ENCODE assay signal across 7 cellular contexts in genomic region chr9:129109952-129110739, GRCh38. TPM values are rescaled to one million over a fixed set of nuclear protein-coding genes. Genes with fewer than 3 reads are reported as not detected.
A peak's percentile ranks its signal among the peaks of the same experiment; 100 is the strongest.
DNase-seq lines count a peak whose midpoint lies in the region; ATAC-seq and TF ChIP-seq lines count a peak whose summit lies in the region.

No MANE protein-coding gene starts in this region.

- peak overlapping the region in 9 of 10 donors; percentile 63 to 97 (median 86) for H3K4me3 Mint-ChIP-seq in naive thymus-derived CD8-positive, alpha-beta T cell

- peak overlapping the region; percentile 57 for H3K4me3 ChIP-seq in GM12865 (ENCODE audit: low read depth, low read length)

- ATAC-seq in HG02678 (IDR thresholded peaks at IDR 0.05; ENCODE audit: unreplicated experiment) = peak; percentile 1
- ATAC-seq in SK-N-SH treated with all-trans-retinoic acid at 6 μM for 48 hours = peak; percentile 50
- ATAC-seq in naive thymus-derived CD8-positive, alpha-beta T cell = no peak

- H3K4me1 Mint-ChIP-seq in naive thymus-derived CD8-positive, alpha-beta T cell = peaks cover 14 to 38% (median 36%) of the 10 kb centered on the region in 4 donors

- no peaks in the 10 kb centered on the region for H3K27me3 Mint-ChIP-seq in naive thymus-derived CD8-positive, alpha-beta T cell

- DNase-seq in GM12865 (ENCODE audit: low read depth) = peak; percentile 18
- DNase-seq in epithelial cell of prostate (ENCODE audit: low read depth, low spot score) = no peak
- peak in 1 of 10 donors; percentile 12 for DNase-seq in naive thymus-derived CD8-positive, alpha-beta T cell
- DNase-seq in UCSD-AML1 (lab: John Stamatoyannopoulos, UW; ENCODE audit: unreplicated experiment) = no peak
- no peak for DNase-seq in activated effector memory CD4-positive, alpha-beta T cell treated with anti-CD3 and anti-CD28 coated beads, Interleukin-2, amount 50 U/mL, for 16 hours

- POLR2A ChIA-PET in naive thymus-derived CD8-positive, alpha-beta T cell (lab: Charles Lee) = interaction anchor here (1.2 to 2.2 kb wide), 5 partner anchors 12 to 43 kb away, joined by 3 to 8 read pairs (median 5); partner anchors contain the start of gene DOLPP1

- H3K36me3 Mint-ChIP-seq in naive thymus-derived CD8-positive, alpha-beta T cell = peaks cover 0 to 2% (median 0%) of the 10 kb centered on the region in 3 donors

- peak overlapping the region; percentile 82 for H3K27ac ChIP-seq in epithelial cell of prostate

- no peaks in the 10 kb centered on the region for H3K9me3 Mint-ChIP-seq in naive thymus-derived CD8-positive, alpha-beta T cell

- no peak for TF ChIP-seq CTCF in GM12865 (IDR thresholded peaks at IDR 0.05; ENCODE audit: insufficient read depth, low read depth, low read length, missing control alignments)

- peak overlapping the region in 3 of 10 donors; percentile 14 to 89 (median 49) for H3K27ac Mint-ChIP-seq in naive thymus-derived CD8-positive, alpha-beta T cell

TF ChIP-seq in SK-N-SH treated with all-trans-retinoic acid at 6 μM for 48 hours, 23 proteins besides CTCF, POLR2A, EP300 and RAD21:
- no peak for TF ChIP-seq PPARA (CRISPR knock-in tag; IDR thresholded peaks at IDR 0.05; ENCODE audit: borderline replicate concordance)
- no peak for TF ChIP-seq SNAI2 (CRISPR knock-in tag; IDR thresholded peaks at IDR 0.05)
- no peak for TF ChIP-seq ZFP3 (CRISPR knock-in tag; IDR thresholded peaks at IDR 0.05)
- TF ChIP-seq RARB (CRISPR knock-in tag; IDR thresholded peaks at IDR 0.05) = no peak
- TF ChIP-seq, protein P1, sequence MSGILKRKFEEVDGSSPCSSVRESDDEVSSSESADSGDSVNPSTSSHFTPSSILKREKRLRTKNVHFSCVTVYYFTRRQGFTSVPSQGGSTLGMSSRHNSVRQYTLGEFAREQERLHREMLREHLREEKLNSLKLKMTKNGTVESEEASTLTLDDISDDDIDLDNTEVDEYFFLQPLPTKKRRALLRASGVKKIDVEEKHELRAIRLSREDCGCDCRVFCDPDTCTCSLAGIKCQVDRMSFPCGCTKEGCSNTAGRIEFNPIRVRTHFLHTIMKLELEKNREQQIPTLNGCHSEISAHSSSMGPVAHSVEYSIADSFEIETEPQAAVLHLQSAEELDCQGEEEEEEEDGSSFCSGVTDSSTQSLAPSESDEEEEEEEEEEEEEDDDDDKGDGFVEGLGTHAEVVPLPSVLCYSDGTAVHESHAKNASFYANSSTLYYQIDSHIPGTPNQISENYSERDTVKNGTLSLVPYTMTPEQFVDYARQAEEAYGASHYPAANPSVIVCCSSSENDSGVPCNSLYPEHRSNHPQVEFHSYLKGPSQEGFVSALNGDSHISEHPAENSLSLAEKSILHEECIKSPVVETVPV (CRISPR knock-in tag; IDR thresholded peaks at IDR 0.05) = no peak
- TF ChIP-seq ESRRG (CRISPR knock-in tag; IDR thresholded peaks at IDR 0.05) = no peak
- no peak for TF ChIP-seq CSDC2 (CRISPR knock-in tag; IDR thresholded peaks at IDR 0.05)

RNA-seq across cellular contexts. Expression of gene CRAT, which starts 0.4 kb away (rescaled TPM):
- 10 to 100 TPM; 10.9 to 11.3 TPM for total RNA-seq in naive thymus-derived CD8-positive, alpha-beta T cell
- 10 to 100 TPM; 10.7 to 15.5 (median 11.9) TPM for polyA plus RNA-seq in naive thymus-derived CD8-positive, alpha-beta T cell

RNA-seq across cellular contexts. Expression of gene PTPA, which starts 1.1 kb away (rescaled TPM):
- 10 to 100 TPM; 59.7 to 60.6 TPM for total RNA-seq in naive thymus-derived CD8-positive, alpha-beta T cell
- polyA plus RNA-seq in naive thymus-derived CD8-positive, alpha-beta T cell = 10 to 100 TPM; 13.7 to 15.5 (median 14.2) TPM

RNA-seq across cellular contexts. Expression of gene DOLPP1, which starts 29.2 kb away (rescaled TPM):
- total RNA-seq in naive thymus-derived CD8-positive, alpha-beta T cell = 10 to 100 TPM in 1 of 2 experiments, 1 to 10 TPM in 1; 9.5 to 11.1 TPM
- 1 to 10 TPM; 5.7 to 7.9 (median 7.1) TPM for polyA plus RNA-seq in naive thymus-derived CD8-positive, alpha-beta T cell

Comparison
In these comparisons a context has a peak if more than half of its experiments do, and no peak if none do; other contexts are left out.
1. ATAC-seq: peak in HG02678 (single experiment) and SK-N-SH treated with all-trans-retinoic acid at 6 μM for 48 hours (single experiment); none in naive thymus-derived CD8-positive, alpha-beta T cell (0 of 2).